8 cellular contexts compared by ENCODE assay signal in genomic region chr2:190791347-190791982, GRCh38.
DNase-seq lines count a peak whose midpoint lies in the region; ATAC-seq and TF ChIP-seq lines count a peak whose summit lies in the region.

No MANE protein-coding gene starts in this region.

- H3F3A ChIP-seq in PC-3 (ENCODE audit: low read length, unreplicated experiment): no peaks in the 10 kb centered on the region

- H3K36me3 Mint-ChIP-seq in Calu3 (ENCODE audit: insufficient read depth, unreplicated experiment) (no peaks in the 10 kb centered on the region), chondrocyte (ENCODE audit: low read depth) (no peaks in the 10 kb centered on the region)

- no peaks in the 10 kb centered on the region for H3K9me2 ChIP-seq in PC-3 (replicated peaks; ENCODE audit: low read length)

- H2AFZ ChIP-seq in PC-3 (ENCODE audit: low read length): peak overlapping the region; percentile 15

- H3K27ac ChIP-seq in PC-3 (ENCODE audit: low read length) (peak overlapping the region; percentile 65), mesodermal cell (ENCODE audit: low read depth, low read length, severe bottlenecking) (peak overlapping the region; percentile 97)

- H3K27ac Mint-ChIP-seq in Calu3 (ENCODE audit: unreplicated experiment): no peak overlapping the region
- H3K27ac Mint-ChIP-seq in chondrocyte (ENCODE audit: unreplicated experiment): peak overlapping the region; percentile 93

- H3K4me2 ChIP-seq in PC-3 (ENCODE audit: low read length): peak overlapping the region; percentile 75

- no peaks in the 10 kb centered on the region for H3K27me3 ChIP-seq in PC-3 (ENCODE audit: low read length)

- 23 to 37% methylated on average over 2 to 5 of the region's 7 CpGs for WGBS in mesodermal cell (ENCODE audit: insufficient coverage in 2 of 2), 2 experiments

- H3K9me3 Mint-ChIP-seq in Calu3 (ENCODE audit: low read depth, unreplicated experiment): no peaks in the 10 kb centered on the region
- H3K9me3 Mint-ChIP-seq in chondrocyte (ENCODE audit: low read depth): no peaks in the 10 kb centered on the region

- no peaks in the 10 kb centered on the region for H3K79me2 ChIP-seq in PC-3 (ENCODE audit: low read length)

- H3K36me3 ChIP-seq in PC-3 (ENCODE audit: low read depth, low read length): no peaks in the 10 kb centered on the region
- H3K36me3 ChIP-seq in mesodermal cell (ENCODE audit: control insufficient read depth, insufficient read depth, low read length): no peaks in the 10 kb centered on the region

- CTCF ChIA-PET in Calu3 (lab: Charles Lee) (interaction anchor here (1.2 kb wide), 1 partner anchor 155 kb away, joined by 3 read pairs; no protein-coding TSS in a partner anchor), PC-3 (lab: Charles Lee) (no interaction called here)

- POLR2A ChIA-PET in PC-3 (lab: Charles Lee; ENCODE audit: unreplicated experiment): no interaction called here

- H3K9ac ChIP-seq in PC-3 (ENCODE audit: low read length): peak overlapping the region; percentile 3; the same call in 1 of the 2 replicates

- peak; percentile 43 for DNase-seq in Calu3
- DNase-seq in PC-3: peak; percentile 63
- no peak for DNase-seq in chondrocyte (ENCODE audit: low spot score)
- DNase-seq in ureter (ENCODE audit: low spot score): peak; percentile 43
- DNase-seq in cerebellum (ENCODE audit: low spot score): no peak
- no peak for DNase-seq in GM20000 (ENCODE audit: low spot score)

- H4K20me1 ChIP-seq in PC-3 (ENCODE audit: low read length): no peaks in the 10 kb centered on the region

- H3K4me1 Mint-ChIP-seq in Calu3 (ENCODE audit: low read depth, unreplicated experiment): peaks cover 45% of the 10 kb centered on the region
- H3K4me1 Mint-ChIP-seq in chondrocyte (ENCODE audit: low read depth): peaks cover 43% of the 10 kb centered on the region

- peaks cover 27% of the 10 kb centered on the region for H3K4me1 ChIP-seq in PC-3 (ENCODE audit: insufficient read depth, low read length)
- peaks cover 39% of the 10 kb centered on the region for H3K4me1 ChIP-seq in mesodermal cell (ENCODE audit: control insufficient read depth, insufficient read depth, low read length, poor library complexity, severe bottlenecking)

- intact Hi-C loops in Calu3 (cut with micrococcal nuclease; ENCODE audit: unreplicated experiment) (no loop called here), PC-3 (cut with micrococcal nuclease) (no loop called here)

- H3K27me3 Mint-ChIP-seq in Calu3 (ENCODE audit: unreplicated experiment) (no peaks in the 10 kb centered on the region), chondrocyte (ENCODE audit: low read depth) (no peaks in the 10 kb centered on the region)

- TF ChIP-seq CTCF in Calu3 (IDR thresholded peaks at IDR 0.05; ENCODE audit: unreplicated experiment) (no peak), PC-3 (conservative IDR thresholded peaks at IDR 0.05; ENCODE audit: low read depth, low read length) (no peak), chondrocyte (IDR thresholded peaks at IDR 0.05) (no peak), GM20000 (IDR thresholded peaks at IDR 0.05; ENCODE audit: extremely low read depth, missing control alignments) (no peak)

- peak overlapping the region; percentile 53; the same call in 1 of the 2 replicates for H3K4me3 ChIP-seq in PC-3 (ENCODE audit: low read length)
- no peak overlapping the region for H3K4me3 ChIP-seq in mesodermal cell (ENCODE audit: extremely low read depth, insufficient read depth, low read length, poor library complexity, severe bottlenecking)

- ATAC-seq in PC-3: peak; percentile 76
- no peak for ATAC-seq in GM18909 (IDR thresholded peaks at IDR 0.05; ENCODE audit: poor library complexity, unreplicated experiment)

- no peak overlapping the region for H3K4me3 Mint-ChIP-seq in Calu3 (ENCODE audit: low read depth, unreplicated experiment)
- H3K4me3 Mint-ChIP-seq in chondrocyte (ENCODE audit: unreplicated experiment): peak overlapping the region; percentile 39

- BruUV-seq in Calu3 (replicated peaks; lab: Mats Ljungman, UMichigan) (no TSS peak), PC-3 (replicated peaks; lab: Mats Ljungman, UMichigan) (no TSS peak)

- no peaks in the 10 kb centered on the region for H3K9me3 ChIP-seq in PC-3 (ENCODE audit: low read length)
- H3K9me3 ChIP-seq in mesodermal cell (ENCODE audit: control insufficient read depth, low read length): no peaks in the 10 kb centered on the region

Comparison
In these comparisons a context has a peak if more than half of its experiments do, and no peak if none do; other contexts are left out.
1. DNase-seq: peak in Calu3 (single experiment), PC-3 (single experiment) and ureter (single experiment); none in chondrocyte (single experiment), cerebellum (single experiment) and GM20000 (single experiment).